Comparison of ENCODE assay signal across 9 cellular contexts in the genomic region with DNA sequence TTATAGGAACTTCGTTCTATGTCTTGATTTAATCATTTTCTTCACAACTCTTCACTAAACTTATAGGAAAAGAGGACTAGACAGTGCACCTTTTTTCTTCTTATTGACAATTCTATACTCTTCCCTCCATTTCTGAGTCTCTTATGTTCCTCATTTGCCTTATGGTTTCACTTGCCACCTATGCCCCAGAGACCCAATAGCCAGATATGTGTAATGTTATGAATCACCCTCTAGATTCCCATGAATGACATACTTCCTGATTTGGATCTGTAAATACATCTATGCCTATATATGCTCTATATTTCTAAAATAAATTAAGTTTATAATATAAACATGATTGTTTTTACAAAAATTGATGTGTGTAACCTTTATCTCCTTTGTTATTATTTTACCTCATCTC.
DNase-seq lines count a peak whose midpoint lies in the region; ATAC-seq and FAIRE-seq lines count a peak whose summit lies in the region.
"Had no signal": no experiment of that assay in that cellular context is flagged by ENCODE, and none has a peak within 500 bp of the region (broad histone marks: within the 10 kb centered on the region; RNA-seq: fewer than 3 reads in every experiment).

No MANE protein-coding gene starts in this region.

- no peaks in the 10 kb centered on the region for H3K4me1 ChIP-seq in small intestine (ENCODE audit: control insufficient read depth in 2 of 2, insufficient read depth in 1 of 2, low read depth in 1 of 2, low read length in 1 of 2)
- H3K4me1 ChIP-seq: right atrium auricular region had no signal

- no peak overlapping the region for H3K27ac Mint-ChIP-seq in activated T-cell treated with anti-CD3 and anti-CD28 coated beads, Interleukin-2, amount 50 U/mL, for 24 hours

- peak; percentile 55 for ATAC-seq in HG03045 (IDR thresholded peaks at IDR 0.05; ENCODE audit: unreplicated experiment)
- ATAC-seq: HCT116 had no signal

- H3K27me3 Mint-ChIP-seq in activated T-cell treated with anti-CD3 and anti-CD28 coated beads, Interleukin-2, amount 50 U/mL, for 24 hours = no peaks in the 10 kb centered on the region

- FAIRE-seq in small intestine (lab: Jason Lieb, UNC) = no peak

- H3K9me3 Mint-ChIP-seq in activated T-cell treated with anti-CD3 and anti-CD28 coated beads, Interleukin-2, amount 50 U/mL, for 24 hours = no peaks in the 10 kb centered on the region

- no peaks in the 10 kb centered on the region for H3K36me3 ChIP-seq in small intestine (ENCODE audit: control insufficient read depth in 2 of 2, insufficient read depth in 2 of 2, low read length in 2 of 2)
- H3K36me3 ChIP-seq: right atrium auricular region had no signal

- 61 to 81% (median 67%) methylated on average over 1 of the region's 1 CpG for WGBS in small intestine, 3 donors

- H3K4me3 Mint-ChIP-seq in activated T-cell treated with anti-CD3 and anti-CD28 coated beads, Interleukin-2, amount 50 U/mL, for 24 hours = no peak overlapping the region

- no peaks in the 10 kb centered on the region for H3K27me3 ChIP-seq in small intestine (ENCODE audit: control insufficient read depth in 2 of 2, insufficient read depth in 2 of 2, low read length in 2 of 2)
- H3K27me3 ChIP-seq: right atrium auricular region had no signal

- H3K27ac ChIP-seq in small intestine (ENCODE audit: low read depth in 1 of 2, low read length in 1 of 2) = no peak overlapping the region

- DNase-seq in GM19240 (ENCODE audit: insufficient read length, low spot score) (peak; percentile 4), SKM-1 (lab: John Stamatoyannopoulos, UW; ENCODE audit: unreplicated experiment) (peak; percentile 57), small intestine (peak; percentile 3), DMS153 (lab: John Stamatoyannopoulos, UW) (no peak), NCI-H345 treated with DMSO at 0.1 percent for 48 hours (lab: John Stamatoyannopoulos, UW; ENCODE audit: unreplicated experiment) (no peak)
- DNase-seq in activated T-cell treated with anti-CD3 and anti-CD28 coated beads, Interleukin-2, amount 50 U/mL, for 24 hours = no peak

- no peaks in the 10 kb centered on the region for H3K36me3 Mint-ChIP-seq in activated T-cell treated with anti-CD3 and anti-CD28 coated beads, Interleukin-2, amount 50 U/mL, for 24 hours (ENCODE audit: low read depth)

- H3K4me3 ChIP-seq in small intestine (ENCODE audit: low read depth in 1 of 2, low read length in 2 of 2) = no peak overlapping the region
- H3K4me3 ChIP-seq: right atrium auricular region had no signal

- H3K9me3 ChIP-seq in small intestine (ENCODE audit: control insufficient read depth, low read depth) = no peaks in the 10 kb centered on the region
- H3K9me3 ChIP-seq: right atrium auricular region had no signal

- peaks cover 8% of the 10 kb centered on the region for H3K4me1 Mint-ChIP-seq in activated T-cell treated with anti-CD3 and anti-CD28 coated beads, Interleukin-2, amount 50 U/mL, for 24 hours (ENCODE audit: low read depth)

Comparison
In these comparisons a context has a peak if more than half of its experiments do, and no peak if none do; other contexts are left out.
1. DNase-seq: peak in GM19240 (single experiment), SKM-1 (single experiment) and small intestine (single experiment); none in activated T-cell treated with anti-CD3 and anti-CD28 coated beads, Interleukin-2, amount 50 U/mL, for 24 hours (single experiment), DMS153 (single experiment) and NCI-H345 treated with DMSO at 0.1 percent for 48 hours (single experiment).